Comparison of ENCODE assay signal across 32 cellular contexts in genomic region chr3:136962961-136963360, GRCh38.
"Had no signal": no experiment of that assay in that cellular context is flagged by ENCODE, and none has a peak within 500 bp of the region (broad histone marks: within the 10 kb centered on the region; RNA-seq: fewer than 3 reads in every experiment).

No MANE protein-coding gene starts in this region.

- H3K27ac ChIP-seq: cardiac muscle cell, SJSA1, WERI-Rb-1 had no signal

- ATAC-seq: activated CD8-positive, alpha-beta T cell treated with anti-CD3 and anti-CD28 coated beads for 36 hours; activated T-cell treated with anti-CD3 and anti-CD28 coated beads, Interleukin-2, amount 50 U/mL, for 72 hours; activated T-helper 17 cell treated with anti-CD3 and anti-CD28 coated beads, Interleukin-2, amount 50 U/mL, for 72 hours; Panc1; SK-N-SH treated with all-trans-retinoic acid at 6 μM for 48 hours had no signal

- H3K4me3 ChIP-seq: cardiac muscle cell, SJSA1 had no signal

- H3K9me3 ChIP-seq: SJSA1 had no signal

- DNase-seq: activated CD4-positive, alpha-beta T cell treated with anti-CD3 and anti-CD28 coated beads for 1 hour; activated CD4-positive, alpha-beta T cell treated with anti-CD3 and anti-CD28 coated beads, Interleukin-2, amount 10 ng/mL, durations not matched to agents 24 days and 14 days; activated CD4-positive, alpha-beta T cell treated with anti-CD3 and anti-CD28 coated beads, Interleukin-2, amount 50 U/mL, for 4 hours; activated CD4-positive, CD25-positive, alpha-beta regulatory T cell; activated CD8-positive, alpha-beta T cell treated with anti-CD3 and anti-CD28 coated beads for 36 hours; activated effector memory CD4-positive, alpha-beta T cell treated with anti-CD3 and anti-CD28 coated beads, Interleukin-2, amount 50 U/mL, for 16 hours; activated naive CD4-positive, alpha-beta T cell; activated naive CD4-positive, alpha-beta T cell treated with anti-CD3 and anti-CD28 coated beads, Interleukin-2, amount 50 U/mL, for 16 hours; activated naive CD8-positive, alpha-beta T cell treated with anti-CD3 and anti-CD28 coated beads for 36 hours; activated T-cell treated with anti-CD3 and anti-CD28 coated beads, Interleukin-2, amount 50 U/mL, for 1 hour; activated T-cell treated with anti-CD3 and anti-CD28 coated beads, Interleukin-2, amount 50 U/mL, for 72 hours; amniotic stem cell; aorta; NCI-H1105; NCI-H1417 treated with DMSO at 0.1 percent for 48 hours; NCI-H187 treated with DMSO at 0.1 percent for 48 hours; NCI-H2081; NCI-H2171 treated with DMSO at 0.1 percent for 48 hours; NCI-H2227 treated with DMSO at 0.1 percent for 48 hours; NCI-H446 treated with DMSO at 0.1 percent for 48 hours; NCI-H524; NCI-H69; NCI-H82; SHP77 treated with DMSO at 0.1 percent for 48 hours; T-helper 1 cell; T1000; WERI-Rb-1 had no signal

- H3K27me3 ChIP-seq: cardiac muscle cell, SJSA1 had no signal

- H3K36me3 ChIP-seq: cardiac muscle cell, SJSA1, WERI-Rb-1 had no signal
